ENCODE assay signal across 8 cellular contexts in genomic region chr2:120013569-120014223, GRCh38. TPM values are rescaled to one million over a fixed set of nuclear protein-coding genes. Genes with fewer than 3 reads are reported as not detected.
DNase-seq lines count a peak whose midpoint lies in the region; ATAC-seq and TF ChIP-seq lines count a peak whose summit lies in the region.

No MANE protein-coding gene starts in this region.

- peaks cover 30% of the 10 kb centered on the region for H3K79me2 ChIP-seq in PC-3 (ENCODE audit: low read length)

- peak overlapping the region; percentile 48 for H3K27ac ChIP-seq in PC-3 (ENCODE audit: low read length)

- peaks cover 17% of the 10 kb centered on the region for H3K4me1 ChIP-seq in PC-3 (ENCODE audit: insufficient read depth, low read length)

- H2AFZ ChIP-seq in PC-3 (ENCODE audit: low read length) = peak overlapping the region; percentile 87

- peaks cover 19% of the 10 kb centered on the region for H3K4me1 Mint-ChIP-seq in activated naive CD4-positive, alpha-beta T cell treated with anti-CD3 and anti-CD28 coated beads, Interleukin-2, amount 10 ng/mL, durations not matched to agents 7 days and 5 days
- peaks cover 24% of the 10 kb centered on the region for H3K4me1 Mint-ChIP-seq in nephron

- H3K9me3 ChIP-seq in PC-3 (ENCODE audit: low read length) = no peaks in the 10 kb centered on the region

- H3K9ac ChIP-seq in PC-3 (ENCODE audit: low read length) = peak overlapping the region; percentile 83

- no peaks in the 10 kb centered on the region for H4K20me1 ChIP-seq in PC-3 (ENCODE audit: low read length)

- no peaks in the 10 kb centered on the region for H3K36me3 ChIP-seq in PC-3 (ENCODE audit: low read depth, low read length)

- peak overlapping the region; percentile 89 for H3K4me2 ChIP-seq in PC-3 (ENCODE audit: low read length)

- peaks cover 20% of the 10 kb centered on the region for H3K27me3 Mint-ChIP-seq in activated naive CD4-positive, alpha-beta T cell treated with anti-CD3 and anti-CD28 coated beads, Interleukin-2, amount 10 ng/mL, durations not matched to agents 7 days and 5 days
- peaks cover 4% of the 10 kb centered on the region for H3K27me3 Mint-ChIP-seq in nephron (ENCODE audit: low read depth)

- H3F3A ChIP-seq in PC-3 (ENCODE audit: low read length, unreplicated experiment) = no peaks in the 10 kb centered on the region

- DNase-seq in activated naive CD4-positive, alpha-beta T cell treated with anti-CD3 and anti-CD28 coated beads, Interleukin-2, amount 10 ng/mL, durations not matched to agents 7 days and 5 days = no peak
- no peak for DNase-seq in activated naive CD4-positive, alpha-beta T cell (lab: John Stamatoyannopoulos, UW)
- DNase-seq in PC-3 (peak; percentile 46), epithelial cell of esophagus (ENCODE audit: low read depth) (peak; percentile 51), HK-2 (ENCODE audit: unreplicated experiment) (no peak)

- POLR2A ChIA-PET in PC-3 (lab: Charles Lee; ENCODE audit: unreplicated experiment) = interaction anchor here (0.6 kb wide), 1 partner anchor 140 kb away, joined by 3 read pairs; no protein-coding TSS in a partner anchor

- H3K36me3 Mint-ChIP-seq in activated naive CD4-positive, alpha-beta T cell treated with anti-CD3 and anti-CD28 coated beads, Interleukin-2, amount 10 ng/mL, durations not matched to agents 7 days and 5 days = peaks cover 2% of the 10 kb centered on the region
- peaks cover 20% of the 10 kb centered on the region for H3K36me3 Mint-ChIP-seq in nephron (ENCODE audit: low read depth)

- peak overlapping the region; percentile 80 for H3K4me3 ChIP-seq in PC-3 (ENCODE audit: low read length)
- H3K4me3 ChIP-seq in epithelial cell of esophagus (ENCODE audit: low read length) = peak overlapping the region; percentile 81

- H3K27ac Mint-ChIP-seq in activated naive CD4-positive, alpha-beta T cell treated with anti-CD3 and anti-CD28 coated beads, Interleukin-2, amount 10 ng/mL, durations not matched to agents 7 days and 5 days = no peak overlapping the region
- H3K27ac Mint-ChIP-seq in nephron = peak overlapping the region; percentile 66 to 95 (median 77)

- no peaks in the 10 kb centered on the region for H3K9me3 Mint-ChIP-seq in activated naive CD4-positive, alpha-beta T cell treated with anti-CD3 and anti-CD28 coated beads, Interleukin-2, amount 10 ng/mL, durations not matched to agents 7 days and 5 days
- H3K9me3 Mint-ChIP-seq in nephron = peaks cover 2% of the 10 kb centered on the region

- H3K9me2 ChIP-seq in PC-3 (replicated peaks; ENCODE audit: low read length) = no peaks in the 10 kb centered on the region

- TSS peak; percentile 70 for BruUV-seq in PC-3 (replicated peaks; lab: Mats Ljungman, UMichigan)

- ATAC-seq in PC-3 (peak; percentile 5), GM18520 (IDR thresholded peaks at IDR 0.05; ENCODE audit: unreplicated experiment) (no peak), HG02885 (IDR thresholded peaks at IDR 0.05; ENCODE audit: poor library complexity, unreplicated experiment) (no peak)

- CTCF ChIA-PET in activated naive CD4-positive, alpha-beta T cell treated with anti-CD3 and anti-CD28 coated beads, Interleukin-2, amount 10 ng/mL, durations not matched to agents 7 days and 5 days (lab: Charles Lee) = interaction anchor here (1.4 to 1.5 kb wide), 3 partner anchors 96 to 261 kb away, joined by 3 to 6 read pairs (median 4); no protein-coding TSS in a partner anchor
- CTCF ChIA-PET in PC-3 (lab: Charles Lee) = interaction anchor here (1.0 kb wide), 1 partner anchor 311 kb away, joined by 5 read pairs; no protein-coding TSS in a partner anchor

- H3K27me3 ChIP-seq in PC-3 (ENCODE audit: low read length) = no peaks in the 10 kb centered on the region

- TF ChIP-seq CTCF in PC-3 (conservative IDR thresholded peaks at IDR 0.05; ENCODE audit: low read depth, low read length) (no peak), epithelial cell of esophagus (IDR thresholded peaks at IDR 0.05; ENCODE audit: insufficient read depth, low read depth, low read length, missing control alignments) (no peak), nephron (IDR thresholded peaks at IDR 0.05; ENCODE audit: unreplicated experiment in 3 of 3) (no peak)

- intact Hi-C loops in PC-3 (cut with micrococcal nuclease) = loop anchor here (1.0 to 10.0 kb wide), 6 partner anchors 51 to 309 kb away; no protein-coding TSS in a partner anchor

- peak overlapping the region; percentile 75 for H3K4me3 Mint-ChIP-seq in activated naive CD4-positive, alpha-beta T cell treated with anti-CD3 and anti-CD28 coated beads, Interleukin-2, amount 10 ng/mL, durations not matched to agents 7 days and 5 days
- H3K4me3 Mint-ChIP-seq in nephron = peak overlapping the region; percentile 80 to 94 (median 93)

RNA-seq across cellular contexts. Expression of gene EPB41L5, which starts 0.8 kb away (rescaled TPM):
- 11.7 and 14.0 TPM in 2 replicates for total RNA-seq in PC-3 (2014; rRNA removed)

Comparison
In these comparisons a context has a peak if more than half of its experiments do, and no peak if none do; other contexts are left out.
1. DNase-seq: peak in PC-3 (single experiment) and epithelial cell of esophagus (single experiment); none in activated naive CD4-positive, alpha-beta T cell treated with anti-CD3 and anti-CD28 coated beads, Interleukin-2, amount 10 ng/mL, durations not matched to agents 7 days and 5 days (single experiment), activated naive CD4-positive, alpha-beta T cell (0 of 4) and HK-2 (single experiment).